ENCODE assay signal across 33 cellular contexts in genomic region chr7:150461520-150461919, GRCh38. TPM values are rescaled to one million over a fixed set of nuclear protein-coding genes. Genes with fewer than 3 reads are reported as not detected.
"Had no signal": no experiment of that assay in that cellular context is flagged by ENCODE, and none has a peak within 500 bp of the region (broad histone marks: within the 10 kb centered on the region; RNA-seq: fewer than 3 reads in every experiment).

No MANE protein-coding gene starts in this region.

- FAIRE-seq: bronchial epithelial cell, kidney, pancreas, urothelium cell line had no signal

- DNase-seq: activated CD4-positive, alpha-beta memory T cell treated with anti-CD3 and anti-CD28 coated beads, Interleukin-2, amount 10 ng/mL, durations not matched to agents 7 days and 5 days; activated CD4-positive, alpha-beta T cell treated with anti-CD3 and anti-CD28 coated beads for 4 hours; activated CD4-positive, CD25-positive, alpha-beta regulatory T cell; activated CD8-positive, alpha-beta memory T cell treated with anti-CD3 and anti-CD28 coated beads, Interleukin-2, amount 10 ng/mL, durations not matched to agents 7 days and 5 days; activated effector memory CD4-positive, alpha-beta T cell treated with Interleukin-2 at 50 U/mL for 16 hours; activated naive CD4-positive, alpha-beta T cell treated with Interleukin-2 at 50 U/mL for 16 hours; activated T-cell treated with anti-CD3 and anti-CD28 coated beads, Interleukin-2, amount 50 U/mL, for 48 hours; anterior cingulate cortex; colonic mucosa; effector CD8-positive, alpha-beta T cell; erythroblast; gastrocnemius medialis; head of caudate nucleus; hippocampal formation; kidney; left colon; mammary epithelial cell; nucleus accumbens; pancreas; retina; stimulated activated CD4-positive, alpha-beta T cell treated with anti-CD3 and anti-CD28 coated beads, Interleukin-12 subunit alpha, Interleukin-12 subunit beta, amount 100 ng/mL, for 4 hours; stimulated activated CD4-positive, alpha-beta T cell treated with anti-CD3 and anti-CD28 coated beads, Interleukin-4, amount 100 ng/mL, for 1 hour; trophoblast cell had no signal

- H3K36me3 ChIP-seq: colonic mucosa, gastrocnemius medialis, pancreas, prostate gland, thoracic aorta had no signal

- ATAC-seq: activated CD8-positive, alpha-beta memory T cell treated with anti-CD3 and anti-CD28 coated beads, Interleukin-2, amount 10 ng/mL, durations not matched to agents 7 days and 5 days; gastrocnemius medialis; left colon; pancreas; sciatic nerve; stimulated activated effector memory CD8-positive, alpha-beta T cell treated with anti-CD3 and anti-CD28 coated beads, Interleukin-12 subunit alpha, Interleukin-12 subunit beta, amount 100 ng/mL, for 72 hours had no signal

- H3K4me3 Mint-ChIP-seq: activated CD4-positive, alpha-beta memory T cell treated with anti-CD3 and anti-CD28 coated beads, Interleukin-2, amount 10 ng/mL, durations not matched to agents 7 days and 5 days; activated CD8-positive, alpha-beta memory T cell treated with anti-CD3 and anti-CD28 coated beads, Interleukin-2, amount 10 ng/mL, durations not matched to agents 7 days and 5 days; neural crest cell; stimulated activated effector memory CD8-positive, alpha-beta T cell treated with anti-CD3 and anti-CD28 coated beads, Interleukin-12 subunit alpha, Interleukin-12 subunit beta, amount 100 ng/mL, for 72 hours; stimulated activated naive CD8-positive, alpha-beta T cell treated with anti-CD3 and anti-CD28 coated beads, Interleukin-15, Interleukin-2, amounts not matched to agents 100 ng/mL and 50 ng/mL, for 24 hours; T-helper 2 cell treated with Interferon-gamma antibody and Interleukin-4, amounts not matched to agents 5 μg/mL and 100 μg/mL, for 36 hours had no signal

- H3K27me3 Mint-ChIP-seq: activated CD4-positive, alpha-beta memory T cell treated with anti-CD3 and anti-CD28 coated beads, Interleukin-2, amount 10 ng/mL, durations not matched to agents 7 days and 5 days; activated CD8-positive, alpha-beta memory T cell treated with anti-CD3 and anti-CD28 coated beads, Interleukin-2, amount 10 ng/mL, durations not matched to agents 7 days and 5 days; stimulated activated naive CD8-positive, alpha-beta T cell treated with anti-CD3 and anti-CD28 coated beads, Interleukin-15, Interleukin-2, amounts not matched to agents 100 ng/mL and 50 ng/mL, for 24 hours had no signal

- H3K9me3 ChIP-seq: colonic mucosa, gastrocnemius medialis, pancreas, prostate gland had no signal

- H3K4me3 ChIP-seq: colonic mucosa, pancreas, prostate gland, skin epidermis, thoracic aorta had no signal

- H3K4me1 Mint-ChIP-seq: neural crest cell had no signal

- H3K4me1 ChIP-seq: colonic mucosa, gastrocnemius medialis, pancreas, prostate gland had no signal

- H3K27ac Mint-ChIP-seq: activated CD4-positive, alpha-beta memory T cell treated with anti-CD3 and anti-CD28 coated beads, Interleukin-2, amount 10 ng/mL, durations not matched to agents 7 days and 5 days; activated CD8-positive, alpha-beta memory T cell treated with anti-CD3 and anti-CD28 coated beads, Interleukin-2, amount 10 ng/mL, durations not matched to agents 7 days and 5 days; stimulated activated effector memory CD8-positive, alpha-beta T cell treated with anti-CD3 and anti-CD28 coated beads, Interleukin-12 subunit alpha, Interleukin-12 subunit beta, amount 100 ng/mL, for 72 hours; stimulated activated naive CD8-positive, alpha-beta T cell treated with anti-CD3 and anti-CD28 coated beads, Interleukin-15, Interleukin-2, amounts not matched to agents 100 ng/mL and 50 ng/mL, for 24 hours had no signal

- H3K27ac ChIP-seq: colonic mucosa, gastrocnemius medialis, pancreas, prostate gland, skin epidermis, thoracic aorta had no signal

- H3K27me3 ChIP-seq: colonic mucosa, gastrocnemius medialis, pancreas had no signal

RNA-seq across cellular contexts. Expression of gene GIMAP8, which starts 11.1 kb away (rescaled TPM):
- total RNA-seq: neural crest cell had no signal

RNA-seq across cellular contexts. Expression of gene GIMAP7, which starts 53.2 kb away (rescaled TPM):
- total RNA-seq: bronchial epithelial cell, mammary epithelial cell, neural crest cell had no signal
- polyA plus RNA-seq: mammary epithelial cell had no signal
